Comparison of ENCODE assay signal across 1 cellular context in genomic region chr1:111690306-111690617, GRCh38.
TF ChIP-seq lines count a peak whose summit lies in the region.

No MANE protein-coding gene starts in this region.

TF ChIP-seq in GM12878, 131 proteins besides CTCF, POLR2A, EP300 and RAD21 (continued from another document):
- TF ChIP-seq, protein P1, sequence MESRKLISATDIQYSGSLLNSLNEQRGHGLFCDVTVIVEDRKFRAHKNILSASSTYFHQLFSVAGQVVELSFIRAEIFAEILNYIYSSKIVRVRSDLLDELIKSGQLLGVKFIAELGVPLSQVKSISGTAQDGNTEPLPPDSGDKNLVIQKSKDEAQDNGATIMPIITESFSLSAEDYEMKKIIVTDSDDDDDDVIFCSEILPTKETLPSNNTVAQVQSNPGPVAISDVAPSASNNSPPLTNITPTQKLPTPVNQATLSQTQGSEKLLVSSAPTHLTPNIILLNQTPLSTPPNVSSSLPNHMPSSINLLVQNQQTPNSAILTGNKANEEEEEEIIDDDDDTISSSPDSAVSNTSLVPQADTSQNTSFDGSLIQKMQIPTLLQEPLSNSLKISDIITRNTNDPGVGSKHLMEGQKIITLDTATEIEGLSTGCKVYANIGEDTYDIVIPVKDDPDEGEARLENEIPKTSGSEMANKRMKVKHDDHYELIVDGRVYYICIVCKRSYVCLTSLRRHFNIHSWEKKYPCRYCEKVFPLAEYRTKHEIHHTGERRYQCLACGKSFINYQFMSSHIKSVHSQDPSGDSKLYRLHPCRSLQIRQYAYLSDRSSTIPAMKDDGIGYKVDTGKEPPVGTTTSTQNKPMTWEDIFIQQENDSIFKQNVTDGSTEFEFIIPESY (IDR thresholded peaks at IDR 0.05), result no peak
- TF ChIP-seq, protein P2, sequence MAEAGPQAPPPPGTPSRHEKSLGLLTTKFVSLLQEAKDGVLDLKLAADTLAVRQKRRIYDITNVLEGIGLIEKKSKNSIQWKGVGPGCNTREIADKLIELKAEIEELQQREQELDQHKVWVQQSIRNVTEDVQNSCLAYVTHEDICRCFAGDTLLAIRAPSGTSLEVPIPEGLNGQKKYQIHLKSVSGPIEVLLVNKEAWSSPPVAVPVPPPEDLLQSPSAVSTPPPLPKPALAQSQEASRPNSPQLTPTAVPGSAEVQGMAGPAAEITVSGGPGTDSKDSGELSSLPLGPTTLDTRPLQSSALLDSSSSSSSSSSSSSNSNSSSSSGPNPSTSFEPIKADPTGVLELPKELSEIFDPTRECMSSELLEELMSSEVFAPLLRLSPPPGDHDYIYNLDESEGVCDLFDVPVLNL (IDR thresholded peaks at IDR 0.05; ENCODE audit: low read depth, low read length), result no peak
- no peak for TF ChIP-seq SMARCA5 (IDR thresholded peaks at IDR 0.05)
- no peak for TF ChIP-seq POU2F2 (IDR thresholded peaks at IDR 0.05; ENCODE audit: borderline replicate concordance, low read depth, low read length)
